ENCODE assay signal across 1 cellular context in the genomic region with DNA sequence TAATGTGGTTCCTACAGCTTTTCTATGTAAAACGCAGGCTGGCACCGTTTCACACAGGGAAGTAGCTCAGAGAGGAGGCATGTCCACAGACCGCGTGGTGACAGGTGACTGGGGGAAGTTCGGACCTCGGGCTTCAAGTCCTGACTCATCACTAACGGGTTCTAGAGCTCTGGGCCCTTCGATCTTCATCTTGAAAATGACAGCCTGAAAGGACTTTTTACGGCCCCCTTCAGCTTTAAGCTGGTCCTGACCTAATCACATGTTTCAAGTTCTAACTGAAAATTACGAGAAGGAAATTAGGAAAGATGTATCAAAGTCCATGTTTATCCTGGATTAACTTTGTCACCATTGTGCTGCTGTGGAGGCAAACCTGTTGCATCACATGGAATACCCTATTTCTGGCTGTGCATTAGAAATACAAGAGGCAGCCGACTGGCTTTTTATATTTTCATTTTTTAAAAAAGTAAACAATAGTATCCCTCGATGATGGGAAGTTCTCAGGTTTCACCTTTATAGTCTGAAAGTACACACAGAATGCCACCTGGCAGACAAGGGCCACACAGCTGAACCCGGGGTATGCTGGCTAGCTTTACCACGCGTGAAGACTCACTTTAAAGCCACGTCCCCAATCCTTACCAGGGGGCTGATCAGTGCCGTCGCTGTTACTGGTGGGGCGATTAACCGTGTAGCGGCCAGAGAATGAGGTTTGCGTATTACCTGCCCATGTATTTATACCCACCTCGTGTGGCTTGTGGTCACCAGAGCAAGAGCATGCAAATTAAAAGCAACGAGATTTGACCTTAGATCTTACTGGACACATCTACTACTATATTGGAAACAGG.
A peak's percentile ranks its signal among the peaks of the same experiment; 100 is the strongest.
TF ChIP-seq lines count a peak whose summit lies in the region.

No MANE protein-coding gene starts in this region.

TF ChIP-seq in HepG2, 621 proteins besides CTCF, POLR2A, EP300 and RAD21 (continued from another document and continues in another):
- TF ChIP-seq PLSCR1 (CRISPR knock-in tag; IDR thresholded peaks at IDR 0.05; ENCODE audit: borderline replicate concordance) (peak; percentile 84; the same call in 1 of the 2 replicates), POGZ (CRISPR knock-in tag; IDR thresholded peaks at IDR 0.05) (peak; percentile 82), HIVEP1 (CRISPR knock-in tag; IDR thresholded peaks at IDR 0.05) (no peak), MED8 (CRISPR knock-in tag; IDR thresholded peaks at IDR 0.05; ENCODE audit: insufficient replicate concordance) (peak; percentile 28), ATM (IDR thresholded peaks at IDR 0.05; ENCODE audit: borderline replicate concordance) (no peak), NONO (IDR thresholded peaks at IDR 0.05) (no peak), NONO (CRISPR knock-in tag; conservative IDR thresholded peaks at IDR 0.05) (peak; percentile 89), ZMYM2 (CRISPR knock-in tag; IDR thresholded peaks at IDR 0.05) (no peak), CREB1 (IDR thresholded peaks at IDR 0.05) (peak; percentile 48; the same call in 1 of the 2 replicates), CREB1 (CRISPR knock-in tag; IDR thresholded peaks at IDR 0.05) (peak; percentile 61), KLF12 (CRISPR knock-in tag; IDR thresholded peaks at IDR 0.05; ENCODE audit: borderline replicate concordance) (no peak), NFRKB (IDR thresholded peaks at IDR 0.05) (no peak), AHR (CRISPR knock-in tag; IDR thresholded peaks at IDR 0.05) (no peak; the same call in 1 of the 2 replicates), ZBTB26 (CRISPR knock-in tag; IDR thresholded peaks at IDR 0.05; ENCODE audit: borderline replicate concordance) (peak; percentile 73), ZNF816 (CRISPR knock-in tag; IDR thresholded peaks at IDR 0.05; ENCODE audit: borderline replicate concordance) (peak; percentile 89), CBX5 (CRISPR knock-in tag; IDR thresholded peaks at IDR 0.05; ENCODE audit: borderline replicate concordance) (no peak; the same call in 1 of the 2 replicates), RCOR2 (CRISPR knock-in tag; IDR thresholded peaks at IDR 0.05) (peak; percentile 83; the same call in 1 of the 2 replicates), MBD4 (IDR thresholded peaks at IDR 0.05; ENCODE audit: borderline replicate concordance, low read length) (peak; percentile 85; the same call in 1 of the 2 replicates), FOXK2 (IDR thresholded peaks at IDR 0.05) (peak; percentile 82), TEAD3 (CRISPR knock-in tag; optimal IDR thresholded peaks at IDR 0.05; ENCODE audit: borderline replicate concordance) (peak; percentile 76), TCF12 (IDR thresholded peaks at IDR 0.05) (no peak), TCF12 (CRISPR knock-in tag; IDR thresholded peaks at IDR 0.05) (no peak), DR1 (CRISPR knock-in tag; IDR thresholded peaks at IDR 0.05) (no peak), NFE2 (CRISPR knock-in tag; IDR thresholded peaks at IDR 0.05) (no peak), KLF15 (CRISPR knock-in tag; IDR thresholded peaks at IDR 0.05; ENCODE audit: borderline replicate concordance) (no peak), SETDB1 (CRISPR knock-in tag; IDR thresholded peaks at IDR 0.05; ENCODE audit: borderline replicate concordance) (no peak), ZNF580 (CRISPR knock-in tag; IDR thresholded peaks at IDR 0.05; ENCODE audit: borderline replicate concordance, low read depth) (peak; percentile 5; the same call in 1 of the 2 replicates), ZNF660 (CRISPR knock-in tag; IDR thresholded peaks at IDR 0.05; ENCODE audit: borderline replicate concordance, low read depth) (no peak), KLF16 (CRISPR knock-in tag; IDR thresholded peaks at IDR 0.05) (peak in 1 of 2 experiments; percentile 91; a peak in 2 of 4 replicates), RXRA (CRISPR knock-in tag; IDR thresholded peaks at IDR 0.05) (no peak; the same call in none of the 2 replicates), ZNF142 (CRISPR knock-in tag; IDR thresholded peaks at IDR 0.05) (no peak), SNRNP70 (IDR thresholded peaks at IDR 0.05; ENCODE audit: low read depth, low read length) (no peak), ZNF883 (CRISPR knock-in tag; IDR thresholded peaks at IDR 0.05; ENCODE audit: not compliant biosample characterization) (no peak), ZFP36 (IDR thresholded peaks at IDR 0.05; ENCODE audit: borderline replicate concordance, low read depth, low read length, partially characterized antibody) (no peak), ZBTB3 (CRISPR knock-in tag; IDR thresholded peaks at IDR 0.05; ENCODE audit: borderline replicate concordance, low read depth) (0 out of 2 replicates have a peak, but pooled peaks have one; percentile 85), U2AF2 (IDR thresholded peaks at IDR 0.05; ENCODE audit: low read depth, low read length) (no peak), ZNF775 (CRISPR knock-in tag; IDR thresholded peaks at IDR 0.05; ENCODE audit: borderline replicate concordance) (no peak), ZNF879 (CRISPR knock-in tag; IDR thresholded peaks at IDR 0.05) (peak; percentile 52; the same call in 1 of the 2 replicates), PCBP1 (IDR thresholded peaks at IDR 0.05; ENCODE audit: borderline replicate concordance, low read depth, low read length) (no peak), STAT6 (CRISPR knock-in tag; IDR thresholded peaks at IDR 0.05; ENCODE audit: borderline replicate concordance) (no peak), MBNL3 (CRISPR knock-in tag; conservative IDR thresholded peaks at IDR 0.05) (no peak)
- TF ChIP-seq, protein P1, sequence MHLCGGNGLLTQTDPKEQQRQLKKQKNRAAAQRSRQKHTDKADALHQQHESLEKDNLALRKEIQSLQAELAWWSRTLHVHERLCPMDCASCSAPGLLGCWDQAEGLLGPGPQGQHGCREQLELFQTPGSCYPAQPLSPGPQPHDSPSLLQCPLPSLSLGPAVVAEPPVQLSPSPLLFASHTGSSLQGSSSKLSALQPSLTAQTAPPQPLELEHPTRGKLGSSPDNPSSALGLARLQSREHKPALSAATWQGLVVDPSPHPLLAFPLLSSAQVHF (CRISPR knock-in tag; IDR thresholded peaks at IDR 0.05), result no peak
- TF ChIP-seq, protein P2, sequence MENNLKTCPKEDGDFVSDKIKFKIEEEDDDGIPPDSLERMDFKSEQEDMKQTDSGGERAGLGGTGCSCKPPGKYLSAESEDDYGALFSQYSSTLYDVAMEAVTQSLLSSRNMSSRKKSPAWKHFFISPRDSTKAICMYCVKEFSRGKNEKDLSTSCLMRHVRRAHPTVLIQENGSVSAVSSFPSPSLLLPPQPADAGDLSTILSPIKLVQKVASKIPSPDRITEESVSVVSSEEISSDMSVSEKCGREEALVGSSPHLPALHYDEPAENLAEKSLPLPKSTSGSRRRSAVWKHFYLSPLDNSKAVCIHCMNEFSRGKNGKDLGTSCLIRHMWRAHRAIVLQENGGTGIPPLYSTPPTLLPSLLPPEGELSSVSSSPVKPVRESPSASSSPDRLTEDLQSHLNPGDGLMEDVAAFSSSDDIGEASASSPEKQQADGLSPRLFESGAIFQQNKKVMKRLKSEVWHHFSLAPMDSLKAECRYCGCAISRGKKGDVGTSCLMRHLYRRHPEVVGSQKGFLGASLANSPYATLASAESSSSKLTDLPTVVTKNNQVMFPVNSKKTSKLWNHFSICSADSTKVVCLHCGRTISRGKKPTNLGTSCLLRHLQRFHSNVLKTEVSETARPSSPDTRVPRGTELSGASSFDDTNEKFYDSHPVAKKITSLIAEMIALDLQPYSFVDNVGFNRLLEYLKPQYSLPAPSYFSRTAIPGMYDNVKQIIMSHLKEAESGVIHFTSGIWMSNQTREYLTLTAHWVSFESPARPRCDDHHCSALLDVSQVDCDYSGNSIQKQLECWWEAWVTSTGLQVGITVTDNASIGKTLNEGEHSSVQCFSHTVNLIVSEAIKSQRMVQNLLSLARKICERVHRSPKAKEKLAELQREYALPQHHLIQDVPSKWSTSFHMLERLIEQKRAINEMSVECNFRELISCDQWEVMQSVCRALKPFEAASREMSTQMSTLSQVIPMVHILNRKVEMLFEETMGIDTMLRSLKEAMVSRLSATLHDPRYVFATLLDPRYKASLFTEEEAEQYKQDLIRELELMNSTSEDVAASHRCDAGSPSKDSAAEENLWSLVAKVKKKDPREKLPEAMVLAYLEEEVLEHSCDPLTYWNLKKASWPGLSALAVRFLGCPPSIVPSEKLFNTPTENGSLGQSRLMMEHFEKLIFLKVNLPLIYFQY (CRISPR knock-in tag; IDR thresholded peaks at IDR 0.05; ENCODE audit: borderline replicate concordance), result 0 out of 2 replicates have a peak, but pooled peaks have one; percentile 19
